Comparison of ENCODE assay signal across 8 cellular contexts in the genomic region with DNA sequence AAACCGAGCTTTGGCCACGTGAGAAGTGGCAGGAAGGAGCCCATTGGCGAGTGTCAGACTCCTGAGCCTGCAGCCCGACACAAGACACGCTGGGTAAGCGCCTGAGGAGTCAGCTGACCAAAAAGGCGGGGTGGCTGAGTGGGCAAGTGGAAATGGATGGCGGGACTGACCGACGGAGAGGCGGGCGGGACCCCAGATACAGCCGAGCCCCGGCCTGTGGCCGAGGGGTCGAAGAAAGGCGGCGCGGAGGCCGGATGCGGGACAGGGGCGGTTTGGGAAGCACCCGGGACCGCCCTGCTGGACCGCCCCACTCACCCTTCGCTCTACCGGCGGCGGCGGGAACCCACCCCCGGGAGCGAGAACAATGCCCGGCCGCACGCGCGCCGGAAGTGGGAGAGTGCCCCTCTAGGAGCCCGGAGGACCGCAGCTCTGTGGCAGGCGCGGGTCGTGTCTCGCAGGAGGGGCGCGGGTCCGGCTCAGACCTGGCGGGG. TPM values are rescaled to one million over a fixed set of nuclear protein-coding genes. Genes with fewer than 3 reads are reported as not detected.
DNase-seq lines count a peak whose midpoint lies in the region; ATAC-seq and TF ChIP-seq lines count a peak whose summit lies in the region.

No MANE protein-coding gene starts in this region.

- intact Hi-C loops in activated CD8-positive, alpha-beta T cell treated with anti-CD3 and anti-CD28 coated beads for 36 hours (cut with micrococcal nuclease), result loop anchor here (2.0 kb wide), 1 partner anchor 24 kb away; a partner anchor contains a TSS

- H3K36me3 Mint-ChIP-seq in activated CD8-positive, alpha-beta T cell treated with anti-CD3 and anti-CD28 coated beads for 36 hours (ENCODE audit: low read depth), result peaks cover 41% of the 10 kb centered on the region

- CTCF ChIA-PET in activated CD8-positive, alpha-beta T cell treated with anti-CD3 and anti-CD28 coated beads for 36 hours (lab: Charles Lee), result interaction anchor here (1.3 to 2.9 kb wide), 2 partner anchors 14 to 22 kb away, joined by 3 to 10 read pairs; a partner anchor contains a TSS

- H3K36me3 ChIP-seq in duodenal mucosa (ENCODE audit: control insufficient read depth in 1 of 2, insufficient read depth in 2 of 2, low read length in 2 of 2), result peaks cover 0 to 5% of the 10 kb centered on the region in 2 donors

- POLR2A ChIA-PET in activated CD8-positive, alpha-beta T cell treated with anti-CD3 and anti-CD28 coated beads for 36 hours (lab: Charles Lee), result interaction anchor here (0.6 to 3.5 kb wide), 4 partner anchors 22 to 84 kb away, joined by 3 to 11 read pairs (median 5); a partner anchor contains a TSS

- H3K27ac ChIP-seq in duodenal mucosa (ENCODE audit: low read depth, low read length), result peak overlapping the region; percentile 65

- H3K4me3 Mint-ChIP-seq in activated CD8-positive, alpha-beta T cell treated with anti-CD3 and anti-CD28 coated beads for 36 hours, result peak overlapping the region; percentile 79

- peak overlapping the region; percentile 47 to 64 for H3K9ac ChIP-seq in duodenal mucosa (ENCODE audit: low read depth in 1 of 2, low read length in 2 of 2)

- peak overlapping the region; percentile 67 to 72 for H3K4me3 ChIP-seq in duodenal mucosa (ENCODE audit: low read depth in 1 of 2, low read length in 2 of 2)

- no peak for TF ChIP-seq CTCF in activated CD8-positive, alpha-beta T cell treated with anti-CD3 and anti-CD28 coated beads for 36 hours (IDR thresholded peaks at IDR 0.05)

- no peaks in the 10 kb centered on the region for H3K27me3 Mint-ChIP-seq in activated CD8-positive, alpha-beta T cell treated with anti-CD3 and anti-CD28 coated beads for 36 hours

- peak overlapping the region; percentile 94 for H3K27ac Mint-ChIP-seq in activated CD8-positive, alpha-beta T cell treated with anti-CD3 and anti-CD28 coated beads for 36 hours

- DNase-seq in GM19238 (ENCODE audit: insufficient read length, low spot score) (peak; percentile 39), NCI-H1105 (lab: John Stamatoyannopoulos, UW) (peak; percentile 11), mesenteric fat pad (ENCODE audit: low spot score) (peak; percentile 93), NOMO-1 treated with DMSO at 0.1 percent for 48 hours (lab: John Stamatoyannopoulos, UW; ENCODE audit: unreplicated experiment) (no peak), DMS53 treated with DMSO at 0.1 percent for 48 hours (lab: John Stamatoyannopoulos, UW; ENCODE audit: unreplicated experiment) (no peak)
- DNase-seq in activated CD8-positive, alpha-beta T cell treated with anti-CD3 and anti-CD28 coated beads for 36 hours, result peak; percentile 72
- peak; percentile 62 for DNase-seq in stimulated activated CD8-positive, alpha-beta memory T cell treated with anti-CD3 and anti-CD28 coated beads, Interleukin-4, amount 100 ng/mL, for 24 hours (ENCODE audit: low read depth)

- H3K4me1 Mint-ChIP-seq in activated CD8-positive, alpha-beta T cell treated with anti-CD3 and anti-CD28 coated beads for 36 hours (ENCODE audit: low read depth), result peaks cover 25% of the 10 kb centered on the region

- H3K9me3 ChIP-seq in duodenal mucosa (ENCODE audit: control insufficient read depth in 1 of 2, low read length in 2 of 2), result no peaks in the 10 kb centered on the region

- ATAC-seq in activated CD8-positive, alpha-beta T cell treated with anti-CD3 and anti-CD28 coated beads for 36 hours, result peak; percentile 85

- H3K4me1 ChIP-seq in duodenal mucosa (ENCODE audit: control insufficient read depth in 1 of 2, insufficient read depth in 2 of 2, low read length in 2 of 2), result peaks cover 0 to 5% of the 10 kb centered on the region in 2 donors

- no peaks in the 10 kb centered on the region for H3K27me3 ChIP-seq in duodenal mucosa (ENCODE audit: control insufficient read depth in 1 of 2, insufficient read depth in 2 of 2, low read length in 2 of 2)

- peaks cover 15% of the 10 kb centered on the region for H3K9me3 Mint-ChIP-seq in activated CD8-positive, alpha-beta T cell treated with anti-CD3 and anti-CD28 coated beads for 36 hours

RNA-seq across cellular contexts. Expression of a gene that starts 22.8 kb away (rescaled TPM):
- total RNA-seq in activated CD8-positive, alpha-beta T cell treated with anti-CD3 and anti-CD28 coated beads for 36 hours, result 10 to 100 TPM; 20.7 to 22.5 TPM
- 13.2 TPM for total RNA-seq in mesenteric fat pad

RNA-seq across cellular contexts. Expression of a gene that starts 26.4 kb away (rescaled TPM):
- 10 to 100 TPM; 17.9 to 18.9 TPM for total RNA-seq in activated CD8-positive, alpha-beta T cell treated with anti-CD3 and anti-CD28 coated beads for 36 hours
- total RNA-seq in mesenteric fat pad, result 21.4 TPM

Comparison
In these comparisons a context has a peak if more than half of its experiments do, and no peak if none do; other contexts are left out.
1. DNase-seq: peak in GM19238 (single experiment), NCI-H1105 (single experiment), activated CD8-positive, alpha-beta T cell treated with anti-CD3 and anti-CD28 coated beads for 36 hours (single experiment), mesenteric fat pad (single experiment) and stimulated activated CD8-positive, alpha-beta memory T cell treated with anti-CD3 and anti-CD28 coated beads, Interleukin-4, amount 100 ng/mL, for 24 hours (single experiment); none in NOMO-1 treated with DMSO at 0.1 percent for 48 hours (single experiment) and DMS53 treated with DMSO at 0.1 percent for 48 hours (single experiment).